Comparison of ENCODE assay signal across 11 cellular contexts in the genomic region with DNA sequence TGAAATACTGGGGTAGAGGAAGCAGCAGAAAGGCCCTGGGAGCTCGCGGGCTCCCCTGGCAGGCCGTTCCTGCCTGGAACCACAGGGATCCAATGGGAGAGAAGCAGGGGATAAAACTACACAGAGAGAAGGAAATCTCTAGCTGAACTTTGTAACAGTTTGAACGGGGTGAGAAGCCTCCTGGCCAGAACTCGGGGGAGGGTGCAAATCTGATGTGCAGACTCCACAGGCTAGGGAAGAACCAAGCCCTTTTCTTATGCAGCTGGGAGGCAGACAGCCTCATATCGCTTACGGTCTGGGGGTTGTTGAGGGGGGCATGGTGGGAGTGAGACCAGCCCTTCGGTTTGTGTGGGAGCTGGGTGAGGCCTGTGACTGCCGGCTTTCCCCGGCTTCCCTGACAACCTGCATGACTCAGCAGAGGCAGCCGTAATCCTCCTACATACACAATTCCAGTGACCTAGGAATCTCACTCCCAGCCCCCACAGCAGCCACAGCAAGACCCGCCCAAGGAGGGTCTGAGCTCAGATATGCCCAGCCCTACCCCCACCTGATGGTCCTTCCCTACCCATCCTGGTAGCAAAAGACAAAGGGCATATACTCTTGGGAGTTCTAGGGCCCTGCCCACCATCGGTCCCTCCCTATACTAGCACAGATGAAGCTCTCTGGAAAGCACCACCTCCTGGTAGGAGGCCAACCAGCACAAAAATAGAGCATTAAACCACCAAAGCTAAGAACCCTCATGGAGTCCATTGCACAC.
A peak's percentile ranks its signal among the peaks of the same experiment; 100 is the strongest.
DNase-seq lines count a peak whose midpoint lies in the region; ATAC-seq, FAIRE-seq and TF ChIP-seq lines count a peak whose summit lies in the region.
"Had no signal": no experiment of that assay in that cellular context is flagged by ENCODE, and none has a peak within 500 bp of the region (broad histone marks: within the 10 kb centered on the region; RNA-seq: fewer than 3 reads in every experiment).

No MANE protein-coding gene starts in this region.

- H3K4me3 ChIP-seq in HAP-1 (no peak overlapping the region; the same call in 1 of the 2 replicates), K562 (no peak overlapping the region), skeletal muscle cell (ENCODE audit: low read depth, low read length) (no peak overlapping the region), Karpas-422 (ENCODE audit: low read length) (no peak overlapping the region)

- H3K27ac ChIP-seq in K562 (ENCODE audit: extremely low read depth, low read depth, low read length): peak overlapping the region; percentile 16; the same call in 2 of the 3 replicates
- no peak overlapping the region for H3K27ac ChIP-seq in Karpas-422 (ENCODE audit: low read length)

- no peaks in the 10 kb centered on the region for H3K9me1 ChIP-seq in K562 (ENCODE audit: control insufficient read depth, insufficient read depth, low read length)

- H3K9ac ChIP-seq in K562 (ENCODE audit: insufficient read depth in 1 of 2, low read depth in 2 of 2, low read length in 2 of 2): no peak overlapping the region
- H3K9ac ChIP-seq in Karpas-422 (ENCODE audit: low read length): no peak overlapping the region

- BruUV-seq in K562 (replicated peaks; lab: Mats Ljungman, UMichigan): no TSS peak

- in situ Hi-C loops in HAP-1 (cut with MboI; ENCODE audit: low sequenced_read_pairs): no loop called here
- in situ Hi-C loops in K562 (cut with MboI): no loop called here

- no peak for TF ChIP-seq POLR2A in K562 (conservative IDR thresholded peaks at IDR 0.05)

- H3K79me2 ChIP-seq in K562 (ENCODE audit: control insufficient read depth, insufficient read depth, low read length): no peaks in the 10 kb centered on the region
- no peaks in the 10 kb centered on the region for H3K79me2 ChIP-seq in Karpas-422 (ENCODE audit: low read length)

- H3K4me2 ChIP-seq in K562 (ENCODE audit: insufficient read depth, low read length) (peak overlapping the region; percentile 58; the same call in 1 of the 2 replicates), Karpas-422 (ENCODE audit: low read depth, low read length, poor library complexity, severe bottlenecking) (no peak overlapping the region)

- H3K27me3 ChIP-seq in HAP-1 (ENCODE audit: low read depth) (no peaks in the 10 kb centered on the region), K562 (ENCODE audit: control insufficient read depth in 2 of 2, insufficient read depth in 2 of 2, low read length in 2 of 2) (peaks cover 0 to 5% of the 10 kb centered on the region in 2 experiments; a peak in 2 of 5 replicates), Karpas-422 (ENCODE audit: low read length) (no peaks in the 10 kb centered on the region)

- no peaks in the 10 kb centered on the region for H3K9me2 ChIP-seq in Karpas-422 (replicated peaks; ENCODE audit: insufficient read depth, low read length)

- no peak for TF ChIP-seq RAD21 in K562 (CRISPR knock-in tag; conservative IDR thresholded peaks at IDR 0.05 in 1 of 2, IDR thresholded peaks at IDR 0.05 in 1 of 2)

- POLR2A ChIA-PET in K562 (lab: Yijun Ruan, JAX): interaction anchor here (0.5 to 1.5 kb wide), 2 partner anchors 26 to 57 kb away, joined by 3 read pairs; no protein-coding TSS in a partner anchor

- TF ChIP-seq EP300 in K562 (IDR thresholded peaks at IDR 0.05; ENCODE audit: low read length): no peak

- H2AFZ ChIP-seq in K562 (ENCODE audit: low read depth, low read length): peak overlapping the region; percentile 79
- no peak overlapping the region for H2AFZ ChIP-seq in Karpas-422 (ENCODE audit: low read length)

- ATAC-seq in K562 (peak; percentile 75), GM21619 (IDR thresholded peaks at IDR 0.05; ENCODE audit: unreplicated experiment) (no peak), esophagus mucosa (no peak)
- no peak for ATAC-seq in activated CD4-positive, CD25-positive, alpha-beta regulatory T cell treated with anti-CD3 and anti-CD28 coated beads, Interleukin-2, amount 50 U/mL, for 24 hours
- ATAC-seq: activated naive CD4-positive, alpha-beta T cell treated with anti-CD3 and anti-CD28 coated beads, Interleukin-2, amount 50 U/mL, for 72 hours had no signal

- H3K4me1 ChIP-seq in HAP-1 (peaks cover 17% of the 10 kb centered on the region), K562 (replicated peaks in 1 of 2; ENCODE audit: control insufficient read depth in 2 of 2, insufficient read depth in 2 of 2, low read length in 2 of 2) (peaks cover 0 to 6% of the 10 kb centered on the region in 2 experiments; a peak in 3 of 5 replicates), Karpas-422 (ENCODE audit: low read length) (no peaks in the 10 kb centered on the region)
- H3K4me1 ChIP-seq: Caco-2 had no signal

- DNase-seq in HAP-1 (ENCODE audit: low spot score in 2 of 2): peak; percentile 52 to 83
- peak in 2 of 4 experiments; percentile 7 to 29 for DNase-seq in K562 (ENCODE audit: extremely low read depth in 1 of 4, low spot score in 3 of 4)
- DNase-seq in hepatic stellate cell (ENCODE audit: low spot score): peak; percentile 9
- peak; percentile 59 for DNase-seq in skeletal muscle cell (ENCODE audit: low read depth)
- no peak for DNase-seq in Karpas-422
- DNase-seq: retina had no signal

- peak; percentile 51 for FAIRE-seq in K562 (lab: Jason Lieb, UNC)

- no peak for TF ChIP-seq CTCF in K562 (IDR thresholded peaks at IDR 0.05 in 2 of 3, conservative IDR thresholded peaks at IDR 0.05 in 1 of 3; ENCODE audit: insufficient read depth in 2 of 3, low read depth in 1 of 3, low read length in 3 of 3)

- no peaks in the 10 kb centered on the region for H3K36me3 ChIP-seq in HAP-1 (replicated peaks)
- no peaks in the 10 kb centered on the region for H3K36me3 ChIP-seq in K562 (ENCODE audit: control insufficient read depth, insufficient read depth, low read length)
- H3K36me3 ChIP-seq in Karpas-422 (ENCODE audit: insufficient read depth, low read length): no peaks in the 10 kb centered on the region

- H4K20me1 ChIP-seq in K562 (replicated peaks; ENCODE audit: control insufficient read depth, insufficient read depth, low read length) (no peaks in the 10 kb centered on the region), Karpas-422 (ENCODE audit: insufficient read depth, low read depth, low read length) (no peaks in the 10 kb centered on the region)

- CTCF ChIA-PET in K562 (lab: Yijun Ruan, JAX; ENCODE audit: low intra/inter-chr PET ratio): no interaction called here

- WGBS in K562 (ENCODE audit: insufficient coverage, low coverage, missing lambda C conversion rate): 11% methylated on average over 13 of the region's 13 CpGs

- intact Hi-C loops in K562 (cut with micrococcal nuclease): no loop called here

- no peaks in the 10 kb centered on the region for H3K9me3 ChIP-seq in HAP-1
- no peaks in the 10 kb centered on the region for H3K9me3 ChIP-seq in K562 (replicated peaks; ENCODE audit: control insufficient read depth, insufficient read depth, low read depth, low read length)
- no peaks in the 10 kb centered on the region for H3K9me3 ChIP-seq in Karpas-422 (ENCODE audit: low read length)
- H3K9me3 ChIP-seq: Caco-2 had no signal

TF ChIP-seq in K562, 482 proteins besides CTCF, POLR2A, EP300 and RAD21 (continues in another document):
- no peak for TF ChIP-seq TRIM25 (IDR thresholded peaks at IDR 0.05; ENCODE audit: borderline replicate concordance)
- peak; percentile 77; the same call in 1 of the 2 replicates for TF ChIP-seq C11orf30 (IDR thresholded peaks at IDR 0.05; ENCODE audit: low read depth)
- TF ChIP-seq CBFB (CRISPR knock-in tag; IDR thresholded peaks at IDR 0.05): no peak
- TF ChIP-seq CC2D1A (IDR thresholded peaks at IDR 0.05): peak; percentile 44; the same call in 1 of the 2 replicates
- TF ChIP-seq SMARCA5 (IDR thresholded peaks at IDR 0.05): no peak
- no peak for TF ChIP-seq SRSF3 (IDR thresholded peaks at IDR 0.05; ENCODE audit: insufficient read depth, low read length)
- 0 out of 2 replicates have a peak, but pooled peaks have one; percentile 24 for TF ChIP-seq NFE2L1 (tag; IDR thresholded peaks at IDR 0.05; ENCODE audit: borderline replicate concordance, low read depth)
- no peak for TF ChIP-seq MCM5 (IDR thresholded peaks at IDR 0.05; ENCODE audit: low read depth)
- peak; percentile 42 for TF ChIP-seq RFX1 (IDR thresholded peaks at IDR 0.05)
- peak; percentile 65 for TF ChIP-seq MAFG (tag; conservative IDR thresholded peaks at IDR 0.05)
- peak; percentile 7; the same call in 1 of the 2 replicates for TF ChIP-seq MAFF (IDR thresholded peaks at IDR 0.05; ENCODE audit: low read length)
- no peak for TF ChIP-seq ZNF282 (CRISPR knock-in tag; IDR thresholded peaks at IDR 0.05)
- TF ChIP-seq KLF16 (IDR thresholded peaks at IDR 0.05): peak; percentile 42; the same call in 1 of the 2 replicates
- peak; percentile 75 for TF ChIP-seq VEZF1 (CRISPR knock-in tag; IDR thresholded peaks at IDR 0.05)
- no peak for TF ChIP-seq DIDO1 (tag; IDR thresholded peaks at IDR 0.05; ENCODE audit: low read depth)
- no peak for TF ChIP-seq HIVEP1 (CRISPR knock-in tag; IDR thresholded peaks at IDR 0.05)
- peak; percentile 80 for TF ChIP-seq NFE2 (IDR thresholded peaks at IDR 0.05; ENCODE audit: low read depth)
- no peak for TF ChIP-seq ZNF589 (CRISPR knock-in tag; IDR thresholded peaks at IDR 0.05; ENCODE audit: low read depth)
